ENCODE assay signal across 8 cellular contexts in the genomic region with DNA sequence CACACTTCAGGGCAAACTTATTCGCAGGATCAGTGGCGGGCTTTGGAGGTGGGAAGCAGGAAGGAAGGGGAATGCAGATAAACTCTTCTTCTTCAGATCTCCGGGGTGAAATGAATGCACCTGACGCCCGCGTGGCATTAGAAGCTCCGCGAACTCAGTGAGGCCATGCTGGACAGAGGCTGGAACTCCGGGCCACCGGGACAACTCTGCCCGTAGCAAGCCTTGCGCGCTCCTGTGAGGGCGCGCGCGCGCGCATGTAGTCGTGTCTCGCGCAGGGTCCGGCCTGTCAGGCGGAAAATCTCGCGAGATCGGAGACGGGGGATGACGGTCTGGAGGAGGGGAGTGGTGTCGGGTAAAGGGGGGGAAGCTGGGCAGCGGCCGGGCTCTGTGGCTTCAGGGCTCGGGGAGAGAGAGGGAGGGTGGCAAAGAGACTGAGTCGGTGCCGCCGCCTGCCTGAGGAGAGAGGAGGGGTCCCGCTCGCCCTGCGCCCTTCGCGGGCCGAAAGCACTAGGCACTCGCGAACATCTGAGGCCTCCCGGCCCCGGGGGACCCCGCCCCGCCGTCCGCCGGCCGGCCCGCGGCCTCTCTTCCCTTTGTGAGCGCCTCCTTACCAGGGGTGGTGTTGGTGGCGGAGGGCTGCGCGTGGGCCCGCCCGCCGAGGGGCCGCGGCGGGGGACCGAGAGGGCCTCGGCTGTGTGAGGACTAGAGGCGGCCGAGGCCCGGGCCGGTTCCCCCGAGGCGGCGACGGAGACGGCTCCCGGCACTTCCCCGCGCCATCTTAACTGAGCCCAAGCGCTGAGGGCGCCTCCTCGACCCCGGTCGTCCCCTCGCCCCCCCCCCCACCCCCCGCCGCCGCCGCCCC. TPM values are rescaled to one million over a fixed set of nuclear protein-coding genes. Genes with fewer than 3 reads are reported as not detected.
DNase-seq lines count a peak whose midpoint lies in the region; ATAC-seq and TF ChIP-seq lines count a peak whose summit lies in the region.

A gene (plus strand): TSS at position 370 of the 862 bp plus-strand sequence. CDS start 61,186 bp downstream, outside the sequence.

- no peak for TF ChIP-seq CTCF in Caco-2 (IDR thresholded peaks at IDR 0.05; ENCODE audit: insufficient read depth in 1 of 2, low read depth in 1 of 2, low read length in 1 of 2, severe bottlenecking in 1 of 2, unreplicated experiment in 1 of 2)
- TF ChIP-seq CTCF in OCI-LY3 (IDR thresholded peaks at IDR 0.05; ENCODE audit: low read depth, low read length): no peak

- H3K4me2 ChIP-seq in OCI-LY3 (ENCODE audit: low read length): peak within 1 kb of the TSS; percentile 97

- no peaks in the 10 kb centered on the region for H3K27me3 ChIP-seq in Caco-2 (replicated peaks; ENCODE audit: control insufficient read depth, insufficient read depth, low read length)
- H3K27me3 ChIP-seq in OCI-LY3 (ENCODE audit: low read depth, low read length): no peaks in the 10 kb centered on the region

- H3K9me3 Mint-ChIP-seq in Caco-2 (ENCODE audit: unreplicated experiment): no peaks in the 10 kb centered on the region

- H3K36me3 ChIP-seq in Caco-2 (ENCODE audit: control insufficient read depth, insufficient read depth, low read length) (no peaks in the 10 kb centered on the region), OCI-LY3 (replicated peaks; ENCODE audit: low read depth, low read length) (no peaks in the 10 kb centered on the region)

- intact Hi-C loops in Caco-2 (cut with micrococcal nuclease; ENCODE audit: unreplicated experiment): no loop called here

- CTCF ChIA-PET in Caco-2 (lab: Charles Lee): interaction anchor here (0.7 to 2.0 kb wide), 2 partner anchors 20 to 24 kb away, joined by 3 to 7 read pairs; no protein-coding TSS in a partner anchor

- ATAC-seq in GM21423 (IDR thresholded peaks at IDR 0.05; ENCODE audit: unreplicated experiment): peak; percentile 85

- no TSS peak for BruUV-seq in Caco-2 (replicated peaks; lab: Mats Ljungman, UMichigan)

- peak within 1 kb of the TSS; percentile 100 for H2AFZ ChIP-seq in OCI-LY3 (ENCODE audit: low read depth, low read length)

- in situ Hi-C loops in endometrial microvascular endothelial cells (cut with HindIII; ENCODE audit: inconsistent ontology term, low pct_unique_long_range_greater_than_20kb, low sequenced_read_pairs): no loop called here

- H3K27ac ChIP-seq in OCI-LY3 (ENCODE audit: low read length): peak within 1 kb of the TSS; percentile 61

- no peaks in the 10 kb centered on the region for H3K27me3 Mint-ChIP-seq in Caco-2 (ENCODE audit: insufficient read depth, unreplicated experiment)

- POLR2A ChIA-PET in Caco-2 (lab: Charles Lee): interaction anchor here (0.5 to 1.7 kb wide), 4 partner anchors 14 to 386 kb away, joined by 3 to 9 read pairs (median 6); a partner anchor contains a TSS

- peaks cover 13% of the 10 kb centered on the region for H3K4me1 Mint-ChIP-seq in Caco-2 (ENCODE audit: low read depth, unreplicated experiment)

- peak within 1 kb of the TSS; percentile 96 for H3K9ac ChIP-seq in OCI-LY3 (ENCODE audit: low read length)

- H3K4me3 ChIP-seq in Caco-2 (ENCODE audit: low read depth, low read length): peak within 1 kb of the TSS; percentile 58
- peak within 1 kb of the TSS; percentile 99 for H3K4me3 ChIP-seq in OCI-LY3 (ENCODE audit: low read length)

- H4K20me1 ChIP-seq in OCI-LY3 (ENCODE audit: insufficient read depth, low read length): peaks cover 30% of the 10 kb centered on the region

- DNase-seq in Caco-2 (peak; percentile 100), HuH-7.5 (ENCODE audit: low spot score) (peak; percentile 92), mesenteric fat pad (ENCODE audit: low spot score) (peak; percentile 100)
- peak; percentile 99 for DNase-seq in activated CD8-positive, alpha-beta memory T cell treated with anti-CD3 and anti-CD28 coated beads, Interleukin-2, amount 50 U/mL, for 4 hours
- peak; percentile 97 for DNase-seq in stimulated activated CD8-positive, alpha-beta memory T cell treated with anti-CD3 and anti-CD28 coated beads, Interleukin-15, amount 100 ng/mL, for 1 hour (ENCODE audit: low read depth)

- peak within 1 kb of the TSS; percentile 89 for H3K27ac Mint-ChIP-seq in Caco-2 (ENCODE audit: unreplicated experiment)

- peaks cover 50% of the 10 kb centered on the region for H3K79me2 ChIP-seq in OCI-LY3 (ENCODE audit: low read length)

- H3K9me3 ChIP-seq in Caco-2 (no peaks in the 10 kb centered on the region), OCI-LY3 (ENCODE audit: insufficient read depth, low read length) (no peaks in the 10 kb centered on the region)

- H3K4me1 ChIP-seq in Caco-2: peaks cover 19% of the 10 kb centered on the region
- H3K4me1 ChIP-seq in OCI-LY3 (ENCODE audit: low read length): peaks cover 20% of the 10 kb centered on the region

- peaks cover 23% of the 10 kb centered on the region for H3K36me3 Mint-ChIP-seq in Caco-2 (ENCODE audit: insufficient read depth, unreplicated experiment)

- H3K4me3 Mint-ChIP-seq in Caco-2 (ENCODE audit: unreplicated experiment): peak within 1 kb of the TSS; percentile 85

RNA-seq across cellular contexts. Expression of the gene that starts here (rescaled TPM):
- total RNA-seq in Caco-2 (2022) (87.7 and 93.1 TPM in 2 replicates), endometrial microvascular endothelial cells (ENCODE audit: inconsistent ontology term) (33.7 TPM), mesenteric fat pad (99.0 TPM)

Comparison
In these comparisons a context has a peak if more than half of its experiments do, and no peak if none do; other contexts are left out.
1. Peak in every context shown above with its lines: DNase-seq, ATAC-seq, H3K4me3 ChIP-seq and H3K27ac ChIP-seq.